Comparison of ENCODE assay signal across 24 cellular contexts in genomic region chr15:58273104-58273503, GRCh38.
DNase-seq lines count a peak whose midpoint lies in the region; ATAC-seq, FAIRE-seq and TF ChIP-seq lines count a peak whose summit lies in the region.
"Had no signal": no experiment of that assay in that cellular context is flagged by ENCODE, and none has a peak within 500 bp of the region (broad histone marks: within the 10 kb centered on the region; RNA-seq: fewer than 3 reads in every experiment).

No MANE protein-coding gene starts in this region.

- no peak overlapping the region for H3K4me2 ChIP-seq in HepG2 (ENCODE audit: low read depth, low read length)
- H3K4me2 ChIP-seq in OCI-LY7 (ENCODE audit: low read length), result no peak overlapping the region
- H3K4me2 ChIP-seq: A549, BLaER1 had no signal

- CTCF ChIA-PET in HepG2 (lab: Yijun Ruan, JAX; ENCODE audit: low intra/inter-chr PET ratio, low total read pairs), result no interaction called here
- CTCF ChIA-PET in OCI-LY7 (lab: Charles Lee; ENCODE audit: unreplicated experiment), result no interaction called here

- ATAC-seq in HepG2 (no peak), right lobe of liver (peak in 1 of 4 donors; percentile 14), heart left ventricle (no peak)
- ATAC-seq: A549, GM12878 had no signal

- H3K9ac ChIP-seq in liver (ENCODE audit: low read depth in 1 of 2, low read length in 2 of 2), result no peak overlapping the region
- H3K9ac ChIP-seq in HepG2 (ENCODE audit: insufficient read depth, low read depth, low read length), result no peak overlapping the region
- H3K9ac ChIP-seq: BLaER1 had no signal

- no peaks in the 10 kb centered on the region for H3K27me3 ChIP-seq in liver (ENCODE audit: control insufficient read depth in 4 of 4, insufficient read depth in 4 of 4, low read length in 3 of 4)
- no peaks in the 10 kb centered on the region; a peak in 1 of 5 replicates for H3K27me3 ChIP-seq in HepG2 (ENCODE audit: control insufficient read depth in 1 of 2, insufficient read depth in 2 of 2, low read length in 2 of 2)
- H3K27me3 ChIP-seq in right lobe of liver, result no peaks in the 10 kb centered on the region
- H3K27me3 ChIP-seq in heart left ventricle, result no peaks in the 10 kb centered on the region
- H3K27me3 ChIP-seq: BE2C, BLaER1 had no signal

- H3K36me3 ChIP-seq in liver (ENCODE audit: control insufficient read depth in 4 of 4, insufficient read depth in 3 of 4, low read depth in 1 of 4, low read length in 3 of 4) (peaks cover 0 to 6% (median 0%) of the 10 kb centered on the region in 4 donors), HepG2 (replicated peaks in 1 of 2; ENCODE audit: control insufficient read depth in 1 of 2, insufficient read depth in 2 of 2, low read length in 2 of 2) (no peaks in the 10 kb centered on the region), right lobe of liver (no peaks in the 10 kb centered on the region), heart left ventricle (no peaks in the 10 kb centered on the region), OCI-LY7 (ENCODE audit: insufficient read depth, low read length) (no peaks in the 10 kb centered on the region)
- H3K36me3 ChIP-seq: BE2C had no signal

- no peak overlapping the region for H2AFZ ChIP-seq in HepG2 (ENCODE audit: low read length)
- H2AFZ ChIP-seq in OCI-LY7 (ENCODE audit: low read length), result no peak overlapping the region

- WGBS in liver, result 66% methylated on average over 7 of the region's 7 CpGs
- WGBS in HepG2 (ENCODE audit: low lambda C conversion rate), result 77% methylated on average over 7 of the region's 7 CpGs
- WGBS in right lobe of liver (ENCODE audit: insufficient coverage, low coverage, low lambda C conversion rate, missing lambda C conversion rate), result 49% methylated on average over 7 of the region's 7 CpGs
- 95 to 97% (median 96%) methylated on average over 7 of the region's 7 CpGs for WGBS in heart left ventricle, 4 donors

- TF ChIP-seq CTCF in liver (IDR thresholded peaks at IDR 0.05; ENCODE audit: low read depth, low read length, missing input control), result no peak
- no peak for TF ChIP-seq CTCF in HepG2 (CRISPR knock-in tag; IDR thresholded peaks at IDR 0.05)
- TF ChIP-seq CTCF in right lobe of liver (IDR thresholded peaks at IDR 0.05), result no peak
- no peak for TF ChIP-seq CTCF in heart left ventricle (IDR thresholded peaks at IDR 0.05)
- TF ChIP-seq CTCF in OCI-LY7 (conservative IDR thresholded peaks at IDR 0.05; ENCODE audit: low read length), result no peak

- DNase-seq in HepG2 (ENCODE audit: low spot score) (no peak), right lobe of liver (no peak), heart left ventricle (no peak), OCI-LY7 (ENCODE audit: low spot score) (no peak)
- DNase-seq: BE2C; C1 segment of cervical spinal cord; CD4-positive, alpha-beta memory T cell; CD4-positive, CD25-positive, alpha-beta regulatory T cell; CD8-positive, alpha-beta memory T cell; COR-L47; DMS 273 treated with DMSO at 0.1 percent for 48 hours; DMS153; DMS53; DMS79; DND-41; EL; GDM1 had no signal

- in situ Hi-C loops in HepG2 (cut with HindIII; ENCODE audit: extremely low pct_ligation_motif_present, low pct_unique_long_range_greater_than_20kb), result no loop called here

- BruUV-seq in HepG2 (replicated peaks; lab: Mats Ljungman, UMichigan), result no TSS peak
- no TSS peak for BruUV-seq in OCI-LY7 (replicated peaks; lab: Mats Ljungman, UMichigan)

- H3K4me3 ChIP-seq in liver (ENCODE audit: low read depth in 1 of 3, low read length in 3 of 3), result no peak overlapping the region
- H3K4me3 ChIP-seq in HepG2 (replicated peaks in 1 of 3; ENCODE audit: insufficient read depth in 1 of 3, low read depth in 2 of 3, low read length in 3 of 3), result no peak overlapping the region
- no peak overlapping the region for H3K4me3 ChIP-seq in right lobe of liver
- H3K4me3 ChIP-seq in heart left ventricle, result no peak overlapping the region
- no peak overlapping the region for H3K4me3 ChIP-seq in OCI-LY7 (ENCODE audit: low read depth, low read length, poor library complexity, severe bottlenecking)
- H3K4me3 ChIP-seq: A549, BLaER1, GM12878 had no signal

- H3K27ac ChIP-seq in liver (ENCODE audit: low read depth in 1 of 2, low read length in 2 of 2), result no peak overlapping the region
- H3K27ac ChIP-seq in HepG2 (ENCODE audit: extremely low read length, insufficient read depth, low read length), result no peak overlapping the region
- H3K27ac ChIP-seq in right lobe of liver, result peak overlapping the region in 2 of 3 donors; percentile 25 to 50
- H3K27ac ChIP-seq in heart left ventricle, result no peak overlapping the region
- H3K27ac ChIP-seq in OCI-LY7 (ENCODE audit: low read depth, low read length, poor library complexity, severe bottlenecking), result no peak overlapping the region
- H3K27ac ChIP-seq: 22Rv1, A549, BLaER1 had no signal

- intact Hi-C loops in HepG2 (cut with micrococcal nuclease; ENCODE audit: unreplicated experiment), result loop anchor here (5.0 to 10.0 kb wide), 3 partner anchors 102 to 204 kb away; partner anchors contain the start of gene LIPC
- intact Hi-C loops in right lobe of liver (cut with DNase I), result no loop called here
- intact Hi-C loops in heart left ventricle (cut with DNase I), result loop anchor here in 5 of 10 donors (5.0 to 10.0 kb wide), 3 partner anchors 162 to 482 kb away; partner anchors contain the start of genes LIPC (in 4 of the 5) and ADAM10 (in 2 of the 5)
- intact Hi-C loops in OCI-LY7 (cut with micrococcal nuclease; ENCODE audit: unreplicated experiment), result loop anchor here (5.0 kb wide), 2 partner anchors 484 to 499 kb away; partner anchors contain the start of gene MINDY2

- POLR2A ChIA-PET in HepG2 (lab: Yijun Ruan, JAX), result interaction anchor here (0.5 kb wide), 1 partner anchor 1281 kb away, joined by 3 read pairs; no protein-coding TSS in a partner anchor
- POLR2A ChIA-PET in OCI-LY7 (lab: Charles Lee), result interaction anchor here (0.7 kb wide), 1 partner anchor 367 kb away, joined by 3 read pairs; no protein-coding TSS in a partner anchor

- no peaks in the 10 kb centered on the region for H4K20me1 ChIP-seq in HepG2 (ENCODE audit: insufficient read depth, low read length)
- H4K20me1 ChIP-seq in OCI-LY7 (ENCODE audit: insufficient read depth, low read length), result no peaks in the 10 kb centered on the region
- H4K20me1 ChIP-seq: BLaER1 had no signal

- TF ChIP-seq EP300 in HepG2 (IDR thresholded peaks at IDR 0.05; ENCODE audit: low read depth in 2 of 2, low read length in 2 of 2) (no peak), HepG2 (CRISPR knock-in tag; IDR thresholded peaks at IDR 0.05; ENCODE audit: borderline replicate concordance) (no peak)

- H3K9me3 ChIP-seq in liver (ENCODE audit: control insufficient read depth in 4 of 4, low read length in 3 of 4) (peaks cover 0 to 7% (median 3%) of the 10 kb centered on the region in 4 donors), HepG2 (ENCODE audit: low read length) (peaks cover 10% of the 10 kb centered on the region; the same call in 1 of the 2 replicates), right lobe of liver (no peaks in the 10 kb centered on the region), heart left ventricle (peaks cover 0 to 19% (median 5%) of the 10 kb centered on the region in 12 donors), OCI-LY7 (ENCODE audit: low read length) (peaks cover 15% of the 10 kb centered on the region; the same call in 1 of the 2 replicates)
- H3K9me3 ChIP-seq: BE2C had no signal

- H3K9me2 ChIP-seq in OCI-LY7 (ENCODE audit: insufficient read depth, low read length), result no peaks in the 10 kb centered on the region

- H3K4me1 ChIP-seq in liver (ENCODE audit: control insufficient read depth in 4 of 4, insufficient read depth in 4 of 4, low read length in 3 of 4) (peaks cover 4 to 30% (median 12%) of the 10 kb centered on the region in 4 donors), HepG2 (ENCODE audit: insufficient read depth, low read length) (peaks cover 5% of the 10 kb centered on the region; the same call in 1 of the 2 replicates), right lobe of liver (peaks cover 0 to 15% (median 3%) of the 10 kb centered on the region in 4 donors), heart left ventricle (peaks cover 0 to 6% (median 0%) of the 10 kb centered on the region in 12 donors), OCI-LY7 (ENCODE audit: insufficient read depth, low read length, poor library complexity, severe bottlenecking) (no peaks in the 10 kb centered on the region)
- H3K4me1 ChIP-seq: A549 had no signal

- TF ChIP-seq POLR2A in HepG2 (IDR thresholded peaks at IDR 0.05; ENCODE audit: insufficient read depth in 1 of 2, low read depth in 2 of 2, low read length in 2 of 2), result no peak
- no peak for TF ChIP-seq POLR2A in right lobe of liver (IDR thresholded peaks at IDR 0.05)
- no peak for TF ChIP-seq POLR2A in heart left ventricle (IDR thresholded peaks at IDR 0.05)

- H3K79me2 ChIP-seq in HepG2 (ENCODE audit: insufficient read depth, low read length) (no peaks in the 10 kb centered on the region), OCI-LY7 (ENCODE audit: insufficient read depth, low read depth, low read length) (no peaks in the 10 kb centered on the region)

- TF ChIP-seq RAD21 in liver (IDR thresholded peaks at IDR 0.05), result peak in 1 of 2 donors; percentile 13
- no peak for TF ChIP-seq RAD21 in HepG2 (CRISPR knock-in tag; IDR thresholded peaks at IDR 0.05)

- no peak for FAIRE-seq in HepG2 (lab: Jason Lieb, UNC)
- FAIRE-seq: A549, GM12878, GM12892, GM18507 had no signal

TF ChIP-seq in HepG2, 621 proteins besides CTCF, POLR2A, EP300 and RAD21 (continues in another document):
- TF ChIP-seq ZNF850 (CRISPR knock-in tag; conservative IDR thresholded peaks at IDR 0.05), result no peak

Comparison
In these comparisons a context has a peak if more than half of its experiments do, and no peak if none do; other contexts are left out.
1. H3K27ac ChIP-seq: peak in right lobe of liver (2 of 3); none in liver (0 of 2), HepG2 (single experiment), heart left ventricle (0 of 12) and OCI-LY7 (single experiment).
2. intact Hi-C loops: an anchor here in HepG2 (5.0 to 10.0 kb wide) and OCI-LY7 (5.0 kb wide); none called in right lobe of liver.